8 cellular contexts compared by ENCODE assay signal in the genomic region with DNA sequence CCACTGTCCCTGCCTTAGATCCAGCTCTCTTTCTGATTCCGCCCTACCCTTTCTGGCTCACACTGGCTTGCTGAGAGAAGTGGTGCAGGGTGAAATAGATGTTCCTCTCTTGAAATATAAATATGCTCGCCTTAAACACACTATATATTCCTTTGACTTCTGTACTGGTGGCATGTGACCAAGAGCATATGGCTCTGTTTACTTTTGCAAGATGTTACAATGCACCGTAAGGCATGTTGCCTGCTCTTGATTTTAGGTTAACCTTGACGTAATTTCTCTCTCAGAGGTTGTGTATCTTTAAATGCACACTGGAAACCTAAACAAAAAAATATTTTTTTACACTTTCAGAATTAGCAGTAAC. TPM values are rescaled to one million over a fixed set of nuclear protein-coding genes. Genes with fewer than 3 reads are reported as not detected.
DNase-seq lines count a peak whose midpoint lies in the region; ATAC-seq and TF ChIP-seq lines count a peak whose summit lies in the region.

No MANE protein-coding gene starts in this region.

- H3K27me3 ChIP-seq in DOHH2 (ENCODE audit: control insufficient read depth, low read length) (no peaks in the 10 kb centered on the region), breast epithelium (peaks cover 0 to 32% of the 10 kb centered on the region in 2 donors)

- H3K36me3 ChIP-seq in DOHH2 (ENCODE audit: control insufficient read depth, low read length) (peaks cover 25% of the 10 kb centered on the region), breast epithelium (no peaks in the 10 kb centered on the region)

- H3K27ac ChIP-seq in DOHH2 (ENCODE audit: low read depth, low read length) (peak overlapping the region; percentile 69), breast epithelium (peak overlapping the region; percentile 75 to 81)

- H3K9me3 ChIP-seq in DOHH2 (ENCODE audit: control insufficient read depth, insufficient read depth, low read length) (0 out of 2 replicates have a peak, but pooled peaks cover 4% of the 10 kb centered on the region), breast epithelium (no peaks in the 10 kb centered on the region)

- no peak for TF ChIP-seq CTCF in DOHH2 (IDR thresholded peaks at IDR 0.05; ENCODE audit: low read depth, low read length, poor library complexity, severe bottlenecking)
- no peak for TF ChIP-seq CTCF in breast epithelium (IDR thresholded peaks at IDR 0.05)

- H3K4me1 ChIP-seq in DOHH2 (ENCODE audit: control insufficient read depth, low read length) (peaks cover 30% of the 10 kb centered on the region), breast epithelium (peaks cover 0 to 4% of the 10 kb centered on the region in 2 donors)

- peaks cover 3 to 28% (median 16%) of the 10 kb centered on the region in 7 donors for H3K9me3 Mint-ChIP-seq in naive B cell

- H3K4me1 Mint-ChIP-seq in naive B cell = peaks cover 47 to 57% (median 48%) of the 10 kb centered on the region in 3 donors

- no peaks in the 10 kb centered on the region for H4K20me1 ChIP-seq in DOHH2 (ENCODE audit: control insufficient read depth, insufficient read depth, low read depth, low read length)

- H3K4me3 ChIP-seq in DOHH2 (ENCODE audit: low read length) (peak overlapping the region; percentile 79), breast epithelium (peak overlapping the region; percentile 82 to 97 (median 92))

- peak overlapping the region in 5 of 6 donors; percentile 81 to 99 (median 91) for H3K27ac Mint-ChIP-seq in naive B cell

- H3K79me2 ChIP-seq in DOHH2 (ENCODE audit: control insufficient read depth, low read length) = peaks cover 88% of the 10 kb centered on the region

- no peaks in the 10 kb centered on the region; the same call in 1 of the 2 replicates for H3F3A ChIP-seq in DOHH2 (ENCODE audit: control insufficient read depth, insufficient read depth)

- H3K9me2 ChIP-seq in DOHH2 (replicated peaks; ENCODE audit: control insufficient read depth, low read length) = no peaks in the 10 kb centered on the region

- H3K27me3 Mint-ChIP-seq in naive B cell = peaks cover 20 to 35% (median 26%) of the 10 kb centered on the region in 3 donors

- peaks cover 12 to 15% of the 10 kb centered on the region in 2 donors for H3K36me3 Mint-ChIP-seq in naive B cell

- peak overlapping the region; percentile 95 for H3K4me2 ChIP-seq in DOHH2 (ENCODE audit: low read length)

- DNase-seq in breast epithelium (ENCODE audit: low spot score in 2 of 2) (no peak), naive B cell (no peak), GM03348 (ENCODE audit: low spot score) (no peak)
- no peak for DNase-seq in activated CD4-positive, alpha-beta T cell treated with anti-CD3 and anti-CD28 coated beads for 4 hours

- peak; percentile 6 for ATAC-seq in HG03469 (IDR thresholded peaks at IDR 0.05; ENCODE audit: unreplicated experiment)
- ATAC-seq in naive B cell (ENCODE audit: low read depth in 2 of 2) = no peak
- no peak for ATAC-seq in HG02884 (IDR thresholded peaks at IDR 0.05; ENCODE audit: unreplicated experiment)
- no peak for ATAC-seq in HG03097 (IDR thresholded peaks at IDR 0.05; ENCODE audit: low FRiP score, unreplicated experiment)

- TF ChIP-seq POLR2A in breast epithelium (IDR thresholded peaks at IDR 0.05) = no peak

- H3K4me3 Mint-ChIP-seq in naive B cell = peak overlapping the region; percentile 91 to 99 (median 95)

- intact Hi-C loops in breast epithelium (cut with DNase I; ENCODE audit: low total_unique reads) = no loop called here

RNA-seq across cellular contexts. Expression of a gene that starts 0.7 kb away (rescaled TPM):
- total RNA-seq in breast epithelium = 100 to 1,000 TPM in 1 of 3 donors, 10 to 100 TPM in 2; 53.1 to 101 (median 59.3) TPM
- 10 to 100 TPM; 36.5 to 50.2 (median 42.7) TPM for polyA plus RNA-seq in naive B cell (ENCODE audit: low read depth in 6 of 6)

RNA-seq across cellular contexts. Expression of a gene that starts 4.4 kb away (rescaled TPM):
- total RNA-seq in breast epithelium = 10 to 100 TPM in 1 of 3 donors, 1 to 10 TPM in 2; 3.0 to 10.5 (median 5.3) TPM
- not detected for polyA plus RNA-seq in naive B cell (ENCODE audit: low read depth in 6 of 6)
